Comparison of ENCODE assay signal across 14 cellular contexts in the genomic region with DNA sequence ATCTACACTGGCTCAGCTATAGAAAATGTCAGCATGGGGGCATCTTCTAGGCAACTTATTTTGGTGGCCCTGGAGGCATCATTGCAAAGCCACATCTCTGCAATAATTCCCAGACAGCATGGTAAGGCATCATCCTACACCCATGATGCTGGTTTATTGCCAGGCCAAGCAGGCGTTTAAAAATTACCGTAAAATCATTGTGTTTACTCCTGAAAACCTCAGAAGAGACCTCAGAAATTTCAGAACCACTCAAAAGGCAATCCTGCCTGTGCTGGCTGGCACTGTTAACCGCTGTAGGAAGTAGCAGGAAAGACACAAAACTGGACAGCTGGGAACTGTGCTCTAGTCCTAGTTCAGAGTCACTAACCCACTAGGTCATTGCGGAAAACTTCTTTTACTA.
DNase-seq lines count a peak whose midpoint lies in the region; TF ChIP-seq lines count a peak whose summit lies in the region.
"Had no signal": no experiment of that assay in that cellular context is flagged by ENCODE, and none has a peak within 500 bp of the region (broad histone marks: within the 10 kb centered on the region; RNA-seq: fewer than 3 reads in every experiment).

No MANE protein-coding gene starts in this region.

- DNase-seq in M059J (ENCODE audit: low read depth) (peak; percentile 81), astrocyte of the cerebellum (ENCODE audit: low read depth) (peak; percentile 34), myocyte (ENCODE audit: low read depth) (peak; percentile 18), NCI-H146 treated with DMSO at 0.1 percent for 48 hours (lab: John Stamatoyannopoulos, UW; ENCODE audit: unreplicated experiment) (no peak), GM13977 (ENCODE audit: low spot score) (no peak), NCI-H524 (lab: John Stamatoyannopoulos, UW) (no peak)
- DNase-seq: BE2C; C1 segment of cervical spinal cord; Caco-2; CD4-positive, CD25-positive, alpha-beta regulatory T cell; GDM1; H7; HFFc6 had no signal

- H3K4me3 ChIP-seq in astrocyte of the cerebellum (ENCODE audit: low read depth, low read length): no peak overlapping the region
- H3K4me3 ChIP-seq: GM23338 had no signal

- in situ Hi-C loops in astrocyte of the cerebellum (cut with HindIII; ENCODE audit: low sequenced_read_pairs) (no loop called here), GM13977 (cut with MboI; ENCODE audit: low pct_unique_long_range_greater_than_20kb, low sequenced_read_pairs, unreplicated experiment) (no loop called here)

- no peak for TF ChIP-seq CTCF in astrocyte of the cerebellum (IDR thresholded peaks at IDR 0.05; ENCODE audit: low read depth, low read length, missing control alignments)
- no peak for TF ChIP-seq CTCF in GM13977 (IDR thresholded peaks at IDR 0.05; ENCODE audit: extremely low read depth, insufficient read depth, missing control alignments)

Comparison
In these comparisons a context has a peak if more than half of its experiments do, and no peak if none do; other contexts are left out.
1. DNase-seq: peak in M059J (single experiment), astrocyte of the cerebellum (single experiment) and myocyte (single experiment); none in NCI-H146 treated with DMSO at 0.1 percent for 48 hours (single experiment), GM13977 (single experiment) and NCI-H524 (0 of 2).